28 cellular contexts compared by ENCODE assay signal in the genomic region with DNA sequence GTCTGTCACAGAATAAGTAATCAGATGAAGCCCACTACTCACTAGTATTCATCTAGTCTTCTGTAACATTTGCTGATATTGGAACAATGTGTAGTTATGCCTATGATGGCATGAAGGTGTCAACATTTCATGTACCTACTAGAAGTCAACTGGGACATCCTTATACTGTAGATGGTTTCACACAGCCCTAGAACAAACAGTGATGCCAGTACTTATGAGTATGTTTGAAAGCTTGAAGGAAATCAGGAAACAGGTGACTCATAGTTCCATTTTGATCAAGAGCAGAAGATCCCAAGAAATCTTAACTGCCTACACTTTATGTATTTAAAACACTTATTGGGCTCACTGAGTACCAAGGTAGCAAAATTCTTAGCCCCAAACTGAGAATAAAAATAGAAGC.
"Had no signal": no experiment of that assay in that cellular context is flagged by ENCODE, and none has a peak within 500 bp of the region (broad histone marks: within the 10 kb centered on the region; RNA-seq: fewer than 3 reads in every experiment).

No MANE protein-coding gene starts in this region.

- H3K4me3 ChIP-seq: body of pancreas, SJCRH30, SK-N-MC had no signal

- H3K27me3 ChIP-seq: body of pancreas, SJCRH30 had no signal

- H3K4me1 ChIP-seq: body of pancreas, SJCRH30 had no signal

- FAIRE-seq: astrocyte had no signal

- H3K9ac ChIP-seq: KMS-11 had no signal

- ATAC-seq: activated CD8-positive, alpha-beta T cell treated with anti-CD3 and anti-CD28 coated beads for 36 hours; activated T-cell treated with anti-CD3 and anti-CD28 coated beads, Interleukin-2, amount 50 U/mL, for 72 hours; activated T-helper 17 cell treated with anti-CD3 and anti-CD28 coated beads, Interleukin-2, amount 50 U/mL, for 72 hours; body of pancreas had no signal

- H3K27ac ChIP-seq: body of pancreas, KMS-11, SJCRH30, SK-N-MC had no signal

- DNase-seq: activated CD4-positive, alpha-beta T cell treated with anti-CD3 and anti-CD28 coated beads, Interleukin-2, amount 10 ng/mL, durations not matched to agents 24 days and 14 days; activated CD4-positive, alpha-beta T cell treated with anti-CD3 and anti-CD28 coated beads, Interleukin-2, amount 50 U/mL, for 4 hours; activated CD8-positive, alpha-beta T cell treated with anti-CD3 and anti-CD28 coated beads for 36 hours; activated effector memory CD4-positive, alpha-beta T cell treated with anti-CD3 and anti-CD28 coated beads, Interleukin-2, amount 50 U/mL, for 16 hours; activated naive CD4-positive, alpha-beta T cell treated with Interleukin-2 at 50 U/mL for 16 hours; activated naive CD8-positive, alpha-beta T cell treated with anti-CD3 and anti-CD28 coated beads, Interleukin-2, amount 10 ng/mL, durations not matched to agents 7 days and 5 days; activated T-cell treated with anti-CD3 and anti-CD28 coated beads, Interleukin-2, amount 50 U/mL, for 1 hour; activated T-cell treated with anti-CD3 and anti-CD28 coated beads, Interleukin-2, amount 50 U/mL, for 72 hours; body of pancreas; central memory CD4-positive, alpha-beta T cell; NCI-H1092 treated with DMSO at 0.1 percent for 48 hours; NCI-H1417; NCI-H146; NCI-H187; NCI-H2029 treated with DMSO at 0.1 percent for 48 hours; NCI-H2107; NCI-H2171; NCI-H510A; NCI-H526; NCI-H748 treated with DMSO at 0.1 percent for 48 hours; NK-92 treated with Interleukin-12 subunit alpha and Interleukin-12 subunit beta, amount 100 ng/mL, for 24 hours; Right ventricle myocardium superior; SJCRH30; T1000 had no signal

- H3K36me3 ChIP-seq: SJCRH30 had no signal

- H3K9me3 ChIP-seq: body of pancreas, SJCRH30 had no signal

- H3K4me2 ChIP-seq: KMS-11 had no signal
